ENCODE assay signal across 9 cellular contexts in the genomic region with DNA sequence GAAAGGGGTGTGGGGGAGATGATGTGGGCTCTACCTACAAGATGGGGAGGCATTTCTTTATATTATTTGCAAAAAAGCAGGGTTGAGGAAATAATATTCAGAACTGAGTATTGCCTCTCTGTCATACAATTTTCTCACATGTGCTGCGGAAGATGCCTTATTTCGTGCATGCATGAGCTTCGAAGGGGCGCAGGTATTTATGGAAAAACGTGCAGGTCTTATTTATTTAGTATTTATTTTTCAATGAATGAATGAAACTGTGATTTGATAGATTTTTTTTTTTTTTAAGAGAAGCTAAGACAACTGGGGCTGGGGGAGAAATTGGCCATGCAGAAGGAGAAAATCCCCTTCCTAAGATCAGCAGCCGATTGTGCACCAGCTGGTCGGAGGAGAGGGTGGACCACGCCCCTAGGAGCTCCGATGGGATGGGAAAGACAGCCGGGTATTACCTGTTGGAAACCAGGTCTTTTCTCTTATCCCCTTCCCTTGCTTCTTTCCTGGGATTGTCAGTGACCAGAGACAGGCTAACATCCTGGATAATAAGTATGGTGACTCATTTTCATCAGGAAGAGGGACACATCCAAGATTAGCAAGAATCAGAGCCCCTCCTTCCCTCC. TPM values are rescaled to one million over a fixed set of nuclear protein-coding genes. Genes with fewer than 3 reads are reported as not detected.
DNase-seq lines count a peak whose midpoint lies in the region; ATAC-seq and TF ChIP-seq lines count a peak whose summit lies in the region.
"Had no signal": no experiment of that assay in that cellular context is flagged by ENCODE, and none has a peak within 500 bp of the region (broad histone marks: within the 10 kb centered on the region; RNA-seq: fewer than 3 reads in every experiment).

No MANE protein-coding gene starts in this region.

- no peaks in the 10 kb centered on the region for H3K36me3 Mint-ChIP-seq in stimulated activated naive CD8-positive, alpha-beta T cell treated with anti-CD3 and anti-CD28 coated beads, Interleukin-15, Interleukin-2, amounts not matched to agents 100 ng/mL and 50 ng/mL, for 24 hours (ENCODE audit: low read depth)
- H3K36me3 Mint-ChIP-seq in brain = no peaks in the 10 kb centered on the region

- no peak for TF ChIP-seq CTCF in brain (conservative IDR thresholded peaks at IDR 0.05)
- TF ChIP-seq CTCF in GM13976 (IDR thresholded peaks at IDR 0.05; ENCODE audit: borderline replicate concordance, control extremely low read depth, extremely low read depth, insufficient read depth, missing control alignments) = no peak
- TF ChIP-seq CTCF in GM10266 (IDR thresholded peaks at IDR 0.05; ENCODE audit: control insufficient read depth, insufficient read depth, low read depth, missing control alignments) = no peak

- no peak for DNase-seq in stimulated activated naive CD8-positive, alpha-beta T cell treated with anti-CD3 and anti-CD28 coated beads, Interleukin-15, Interleukin-2, amounts not matched to agents 100 U/mL and 50 U/mL, for 24 hours
- DNase-seq in islet precursor cell (peak; percentile 54), GOT3 (lab: John Stamatoyannopoulos, UW) (no peak), GM13976 (ENCODE audit: low spot score) (no peak), erythroblast (lab: John Stamatoyannopoulos, UW) (no peak), GM10266 (ENCODE audit: extremely low spot score) (no peak)
- DNase-seq: activated effector memory CD4-positive, alpha-beta T cell treated with anti-CD3 and anti-CD28 coated beads, Interleukin-2, amount 50 U/mL, for 16 hours had no signal

- no peak for ATAC-seq in stimulated activated naive CD8-positive, alpha-beta T cell treated with anti-CD3 and anti-CD28 coated beads, Interleukin-15, Interleukin-2, amounts not matched to agents 100 U/mL and 50 U/mL, for 24 hours

- H3K27me3 Mint-ChIP-seq in stimulated activated naive CD8-positive, alpha-beta T cell treated with anti-CD3 and anti-CD28 coated beads, Interleukin-15, Interleukin-2, amounts not matched to agents 100 ng/mL and 50 ng/mL, for 24 hours = peaks cover 52% of the 10 kb centered on the region
- peaks cover 11% of the 10 kb centered on the region for H3K27me3 Mint-ChIP-seq in brain

- H3K4me3 Mint-ChIP-seq in stimulated activated naive CD8-positive, alpha-beta T cell treated with anti-CD3 and anti-CD28 coated beads, Interleukin-15, Interleukin-2, amounts not matched to agents 100 ng/mL and 50 ng/mL, for 24 hours = peak overlapping the region; percentile 57
- H3K4me3 Mint-ChIP-seq in brain = peak overlapping the region in 3 of 5 experiments; percentile 91 to 98 (median 93)

- H3K4me1 Mint-ChIP-seq in stimulated activated naive CD8-positive, alpha-beta T cell treated with anti-CD3 and anti-CD28 coated beads, Interleukin-15, Interleukin-2, amounts not matched to agents 100 ng/mL and 50 ng/mL, for 24 hours (ENCODE audit: low read depth) = peaks cover 10% of the 10 kb centered on the region
- peaks cover 30% of the 10 kb centered on the region for H3K4me1 Mint-ChIP-seq in brain

- no peak for TF ChIP-seq POLR2A in erythroblast (IDR thresholded peaks at IDR 0.05; ENCODE audit: low read length)

- in situ Hi-C loops in GM13976 (cut with MboI; ENCODE audit: low sequenced_read_pairs, unreplicated experiment) = no loop called here

- H3K9me3 Mint-ChIP-seq in stimulated activated naive CD8-positive, alpha-beta T cell treated with anti-CD3 and anti-CD28 coated beads, Interleukin-15, Interleukin-2, amounts not matched to agents 100 ng/mL and 50 ng/mL, for 24 hours = no peaks in the 10 kb centered on the region
- no peaks in the 10 kb centered on the region for H3K9me3 Mint-ChIP-seq in brain

- no peak overlapping the region for H3K27ac Mint-ChIP-seq in stimulated activated naive CD8-positive, alpha-beta T cell treated with anti-CD3 and anti-CD28 coated beads, Interleukin-15, Interleukin-2, amounts not matched to agents 100 ng/mL and 50 ng/mL, for 24 hours
- H3K27ac Mint-ChIP-seq in brain = peak overlapping the region in 4 of 5 experiments; percentile 89 to 97 (median 93)

RNA-seq across cellular contexts. Expression of a gene that starts 0.8 kb away (rescaled TPM):
- 151 TPM for polyA plus RNA-seq in brain (ENCODE audit: insufficient read depth, low read depth, low replicate concordance)
